In genomic region chr4:73847507-73848182, GRCh38 we compare ENCODE assay signal across 33 cellular contexts. TPM values are rescaled to one million over a fixed set of nuclear protein-coding genes. Genes with fewer than 3 reads are reported as not detected.
DNase-seq lines count a peak whose midpoint lies in the region; ATAC-seq and TF ChIP-seq lines count a peak whose summit lies in the region.
"Had no signal": no experiment of that assay in that cellular context is flagged by ENCODE, and none has a peak within 500 bp of the region (broad histone marks: within the 10 kb centered on the region; RNA-seq: fewer than 3 reads in every experiment).

No MANE protein-coding gene starts in this region.

- H3K27ac ChIP-seq in left lung (peak overlapping the region in 1 of 2 donors; percentile 3), left ventricle myocardium inferior (replicated peaks) (no peak overlapping the region)
- H3K27ac ChIP-seq: dorsolateral prefrontal cortex, esophagus squamous epithelium, foreskin keratinocyte, heart left ventricle, tibial nerve had no signal

- H3K36me3 ChIP-seq in left lung (no peaks in the 10 kb centered on the region), left ventricle myocardium inferior (no peaks in the 10 kb centered on the region)
- H3K36me3 ChIP-seq: esophagus squamous epithelium, heart left ventricle, tibial nerve had no signal

- DNase-seq in CD1c-positive myeloid dendritic cell (ENCODE audit: extremely low spot score) (peak; percentile 46), Kasumi-1 (lab: John Stamatoyannopoulos, UW) (peak; percentile 53 to 69), SKM-1 (lab: John Stamatoyannopoulos, UW; ENCODE audit: unreplicated experiment) (peak; percentile 23), left lung (no peak), left ventricle myocardium inferior (no peak)
- no peak for DNase-seq in activated naive CD4-positive, alpha-beta T cell treated with Interleukin-2 at 50 U/mL for 16 hours
- DNase-seq: ACHN; activated B cell treated with CpG ODN at 0.5 μM for 24 hours; activated CD4-positive, alpha-beta T cell treated with anti-CD3 and anti-CD28 coated beads, Interleukin-2, amount 50 U/mL, for 1 hour; activated effector memory CD4-positive, alpha-beta T cell treated with Interleukin-2 at 50 U/mL for 16 hours; activated T-cell treated with anti-CD3 and anti-CD28 coated beads, Interleukin-2, amount 50 U/mL, for 1 hour; COR-L47; DMS53; dorsolateral prefrontal cortex; esophagus squamous epithelium; foreskin keratinocyte; H7; heart left ventricle; IMR-90; naive thymus-derived CD8-positive, alpha-beta T cell; NCI-H2081 treated with DMSO at 0.1 percent for 48 hours; NCI-H446; NCI-H774; stimulated activated CD4-positive, alpha-beta T cell treated with anti-CD3 and anti-CD28 coated beads, Interleukin-4, amount 100 ng/mL, for 1 hour had no signal

- peaks cover 0 to 42% of the 10 kb centered on the region in 2 donors for H3K4me1 ChIP-seq in left lung
- no peaks in the 10 kb centered on the region for H3K4me1 ChIP-seq in left ventricle myocardium inferior
- H3K4me1 ChIP-seq: esophagus squamous epithelium, tibial nerve had no signal

- intact Hi-C loops in left lung (cut with DNase I) = no loop called here
- intact Hi-C loops in left ventricle myocardium inferior (cut with micrococcal nuclease) = no loop called here

- no peaks in the 10 kb centered on the region for H3K9me3 ChIP-seq in left lung
- H3K9me3 ChIP-seq in left ventricle myocardium inferior (replicated peaks) = no peaks in the 10 kb centered on the region
- H3K9me3 ChIP-seq: esophagus squamous epithelium, heart left ventricle, tibial nerve had no signal

- H3K4me3 ChIP-seq in left lung (no peak overlapping the region), left ventricle myocardium inferior (no peak overlapping the region)
- H3K4me3 ChIP-seq: dorsolateral prefrontal cortex, esophagus squamous epithelium, heart left ventricle, lung, tibial nerve had no signal

- H3K27me3 ChIP-seq in left lung (no peaks in the 10 kb centered on the region), left ventricle myocardium inferior (ENCODE audit: low read depth) (peaks cover 7% of the 10 kb centered on the region)
- H3K27me3 ChIP-seq: foreskin keratinocyte, tibial nerve had no signal

- ATAC-seq in left lung (peak; percentile 39), HG03139 (IDR thresholded peaks at IDR 0.05; ENCODE audit: unreplicated experiment) (no peak), HG02884 (IDR thresholded peaks at IDR 0.05; ENCODE audit: unreplicated experiment) (no peak)
- ATAC-seq: foreskin keratinocyte; heart left ventricle; naive thymus-derived CD8-positive, alpha-beta T cell had no signal

- TF ChIP-seq CTCF in left lung (IDR thresholded peaks at IDR 0.05) (no peak), left ventricle myocardium inferior (IDR thresholded peaks at IDR 0.05; ENCODE audit: borderline replicate concordance) (no peak)

RNA-seq across cellular contexts. Expression of gene PF4V1, which starts 5.5 kb away (rescaled TPM):
- not detected for total RNA-seq in left lung
- not detected for total RNA-seq in left ventricle myocardium inferior
- total RNA-seq: activated B cell treated with CpG ODN at 0.5 μM for 24 hours; chondrocyte; dorsolateral prefrontal cortex; esophagus squamous epithelium; foreskin keratinocyte; H7; IMR-90; kidney epithelial cell; lung; naive thymus-derived CD8-positive, alpha-beta T cell; omental fat pad; pulmonary artery endothelial cell; tibial nerve had no signal

RNA-seq across cellular contexts. Expression of gene CXCL6, which starts 11.2 kb away (rescaled TPM):
- total RNA-seq in left lung (1 to 10 TPM in 1 of 2 donors, under 1 TPM in 1; 0.15 to 4.8 TPM), left ventricle myocardium inferior (not detected)
- total RNA-seq: activated B cell treated with CpG ODN at 0.5 μM for 24 hours; chondrocyte; IMR-90; mononuclear cell; naive thymus-derived CD8-positive, alpha-beta T cell had no signal

RNA-seq across cellular contexts. Expression of gene CXCL1, which starts 21.5 kb away (rescaled TPM):
- 10 to 100 TPM in 1 of 2 donors, 1 to 10 TPM in 1; 4.1 to 39.0 TPM for total RNA-seq in left lung
- total RNA-seq in left ventricle myocardium inferior = 0.55 TPM
- total RNA-seq: activated B cell treated with CpG ODN at 0.5 μM for 24 hours; H7; IMR-90; naive thymus-derived CD8-positive, alpha-beta T cell had no signal

Comparison
In these comparisons a context has a peak if more than half of its experiments do, and no peak if none do; other contexts are left out.
1. DNase-seq: peak in CD1c-positive myeloid dendritic cell (single experiment), Kasumi-1 (2 of 2) and SKM-1 (single experiment); none in left lung (0 of 2), left ventricle myocardium inferior (single experiment) and activated naive CD4-positive, alpha-beta T cell treated with Interleukin-2 at 50 U/mL for 16 hours (single experiment).